In the genomic region with DNA sequence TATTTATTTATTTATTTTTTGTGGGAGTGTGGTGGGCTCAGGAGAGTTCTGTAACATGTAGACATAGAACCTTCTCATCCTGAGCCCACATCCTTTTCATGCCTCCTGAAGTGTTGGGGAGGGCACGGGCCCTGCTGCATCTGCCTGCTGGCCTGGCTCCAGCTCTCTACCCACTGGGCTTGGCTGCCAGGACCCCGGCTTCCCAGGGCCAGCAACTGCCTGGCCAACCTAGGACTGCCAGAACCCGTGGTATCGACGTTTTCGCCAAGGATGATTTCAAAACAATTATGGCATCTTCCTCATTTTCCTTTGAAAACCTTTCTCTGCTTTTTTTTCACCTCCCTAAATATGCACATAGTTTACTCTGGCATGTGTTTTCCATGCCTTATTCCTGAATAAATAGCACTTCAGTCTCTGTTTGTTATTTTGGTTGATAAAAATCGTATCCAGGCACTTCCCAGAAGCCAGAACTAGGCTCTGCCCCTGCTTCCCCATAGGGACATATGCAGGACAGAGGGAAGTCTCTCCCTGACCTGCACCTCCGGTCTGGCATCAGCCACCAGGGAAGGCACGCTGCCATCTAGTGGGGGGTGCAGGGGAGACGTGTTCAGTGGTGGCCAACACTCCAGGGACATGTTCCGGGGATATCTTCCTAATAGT, we compare ENCODE assay signal across 8 cellular contexts. TPM values are rescaled to one million over a fixed set of nuclear protein-coding genes. Genes with fewer than 3 reads are reported as not detected.
A peak's percentile ranks its signal among the peaks of the same experiment; 100 is the strongest.
DNase-seq lines count a peak whose midpoint lies in the region; ATAC-seq, FAIRE-seq and TF ChIP-seq lines count a peak whose summit lies in the region.

No MANE protein-coding gene starts in this region.

- H3K4me1 ChIP-seq in BE2C = peaks cover 8% of the 10 kb centered on the region

- H3K36me3 ChIP-seq in BE2C = no peaks in the 10 kb centered on the region

- no peak overlapping the region for H3K4me3 Mint-ChIP-seq in activated T-cell treated with anti-CD3 and anti-CD28 coated beads, Interleukin-2, amount 50 U/mL, for 72 hours

- no peak for FAIRE-seq in GM19239 (lab: Jason Lieb, UNC)

- H3K4me1 Mint-ChIP-seq in activated T-cell treated with anti-CD3 and anti-CD28 coated beads, Interleukin-2, amount 50 U/mL, for 72 hours (ENCODE audit: low read depth) = peaks cover 32% of the 10 kb centered on the region

- no peaks in the 10 kb centered on the region for H3K9me3 Mint-ChIP-seq in activated T-cell treated with anti-CD3 and anti-CD28 coated beads, Interleukin-2, amount 50 U/mL, for 72 hours

- peak; percentile 62 for ATAC-seq in activated T-cell treated with anti-CD3 and anti-CD28 coated beads, Interleukin-2, amount 50 U/mL, for 72 hours (replicated peaks in 1 of 2)

- H3K36me3 Mint-ChIP-seq in activated T-cell treated with anti-CD3 and anti-CD28 coated beads, Interleukin-2, amount 50 U/mL, for 72 hours (ENCODE audit: insufficient read depth in 2 of 2) = no peaks in the 10 kb centered on the region

- TF ChIP-seq CTCF in BE2C (IDR thresholded peaks at IDR 0.05; ENCODE audit: low read depth, low read length) = peak; percentile 98

- H3K27me3 Mint-ChIP-seq in activated T-cell treated with anti-CD3 and anti-CD28 coated beads, Interleukin-2, amount 50 U/mL, for 72 hours (ENCODE audit: low read depth) = no peaks in the 10 kb centered on the region

- DNase-seq in BE2C = peak; percentile 93
- peak; percentile 58 for DNase-seq in GM19239 (ENCODE audit: insufficient read length, low spot score)
- DNase-seq in NOMO-1 treated with dmso at 0.1 percent for 144 hours (lab: John Stamatoyannopoulos, UW; ENCODE audit: unreplicated experiment) = peak; percentile 42
- peak; percentile 57 to 61 for DNase-seq in activated T-cell treated with anti-CD3 and anti-CD28 coated beads, Interleukin-2, amount 50 U/mL, for 72 hours
- peak; percentile 50 for DNase-seq in glomerular visceral epithelial cell (ENCODE audit: extremely low spot score)
- peak; percentile 15 for DNase-seq in putamen (ENCODE audit: low spot score)
- no peak for DNase-seq in HCEC 1CT
- no peak for DNase-seq in NCI-H2029 (lab: John Stamatoyannopoulos, UW)

- no peak overlapping the region for H3K4me3 ChIP-seq in BE2C (ENCODE audit: low read depth, low read length)

- H3K9me3 ChIP-seq in BE2C = no peaks in the 10 kb centered on the region

- H3K27ac Mint-ChIP-seq in activated T-cell treated with anti-CD3 and anti-CD28 coated beads, Interleukin-2, amount 50 U/mL, for 72 hours = no peak overlapping the region

- H3K27me3 ChIP-seq in BE2C = no peaks in the 10 kb centered on the region

RNA-seq across cellular contexts. Expression of gene ANTXRL, which starts 31.0 kb away (rescaled TPM):
- polyA plus RNA-seq in BE2C (2012; ENCODE audit: insufficient read depth, insufficient read length, low read depth) = not detected
- not detected for total RNA-seq in activated T-cell treated with anti-CD3 and anti-CD28 coated beads, Interleukin-2, amount 50 U/mL, for 72 hours

Comparison
In these comparisons a context has a peak if more than half of its experiments do, and no peak if none do; other contexts are left out.
1. DNase-seq: peak in BE2C (single experiment), GM19239 (single experiment), NOMO-1 treated with dmso at 0.1 percent for 144 hours (single experiment), activated T-cell treated with anti-CD3 and anti-CD28 coated beads, Interleukin-2, amount 50 U/mL, for 72 hours (2 of 2), glomerular visceral epithelial cell (single experiment) and putamen (single experiment); none in HCEC 1CT (single experiment) and NCI-H2029 (single experiment).